26 cellular contexts compared by ENCODE assay signal in genomic region chr19:37055330-37055729, GRCh38.
"Had no signal": no experiment of that assay in that cellular context is flagged by ENCODE, and none has a peak within 500 bp of the region (broad histone marks: within the 10 kb centered on the region; RNA-seq: fewer than 3 reads in every experiment).

No MANE protein-coding gene starts in this region.

- H3K4me3 ChIP-seq: stomach, suprapubic skin, thoracic aorta, thyroid gland, tibial artery, tibial nerve, transverse colon, upper lobe of left lung, upper lobe of right lung, uterus, vagina had no signal

- ATAC-seq: stimulated activated effector memory CD8-positive, alpha-beta T cell treated with anti-CD3 and anti-CD28 coated beads, Interleukin-12 subunit alpha, Interleukin-12 subunit beta, amount 100 ng/mL, for 72 hours; stimulated activated memory B cell treated with anti-CD40 and anti-IgM and Interleukin-4, amounts not matched to agents 10 μg/mL and 1 μg/mL and 100 μg/mL, for 72 hours; stimulated activated naive B cell treated with anti-CD40 and anti-IgM and Interleukin-4, amounts not matched to agents 10 μg/mL and 1 μg/mL and 100 μg/mL, for 72 hours; stimulated activated naive CD8-positive, alpha-beta T cell treated with anti-CD3 and anti-CD28 coated beads, Interleukin-15, amount 100 ng/mL, for 72 hours; stimulated activated naive CD8-positive, alpha-beta T cell treated with anti-CD3 and anti-CD28 coated beads, Interleukin-15, Interleukin-2, amounts not matched to agents 100 U/mL and 50 U/mL, for 24 hours; upper lobe of right lung had no signal

- H3K36me3 ChIP-seq: suprapubic skin, thoracic aorta, thyroid gland, tibial nerve, transverse colon, upper lobe of left lung, upper lobe of right lung, uterus, vagina had no signal

- H3K27ac ChIP-seq: stomach, suprapubic skin, testis, thoracic aorta, thyroid gland, tibial artery, tibial nerve, transverse colon, upper lobe of left lung, upper lobe of right lung, uterus, vagina had no signal

- H3K27me3 ChIP-seq: stomach, suprapubic skin, testis, thyroid gland, tibial artery, tibial nerve, transverse colon, upper lobe of left lung, upper lobe of right lung, uterus, vagina had no signal

- DNase-seq: stimulated activated CD4-positive, alpha-beta T cell treated with anti-CD3 and anti-CD28 coated beads, Interleukin-2, amount 100 ng/mL, for 24 hours; stimulated activated CD4-positive, alpha-beta T cell treated with anti-CD3 and anti-CD28 coated beads, Interleukin-2, amount 100 ng/mL, for 48 hours; stimulated activated CD4-positive, alpha-beta T cell treated with anti-CD3 and anti-CD28 coated beads, Interleukin-4, amount 100 ng/mL, for 1 hour; stimulated activated CD4-positive, alpha-beta T cell treated with anti-CD3 and anti-CD28 coated beads, Interleukin-4, amount 100 ng/mL, for 24 hours; stimulated activated CD4-positive, alpha-beta T cell treated with anti-CD3 and anti-CD28 coated beads, Interleukin-4, amount 100 ng/mL, for 4 hours; stimulated activated CD8-positive, alpha-beta memory T cell treated with anti-CD3 and anti-CD28 coated beads, Interleukin-4, amount 100 ng/mL, for 48 hours; stimulated activated naive B cell treated with anti-CD40 and anti-IgM and Interleukin-4, amounts not matched to agents 10 μg/mL and 1 μg/mL and 100 μg/mL, for 72 hours; stimulated activated naive CD4-positive, alpha-beta T cell; stimulated activated naive CD4-positive, alpha-beta T cell treated with Interleukin-2 at 50 U/mL for 16 hours; stimulated activated naive CD8-positive, alpha-beta T cell treated with anti-CD3 and anti-CD28 coated beads, Interleukin-15, amount 100 ng/mL, for 72 hours; stimulated activated naive CD8-positive, alpha-beta T cell treated with anti-CD3 and anti-CD28 coated beads, Interleukin-15, Interleukin-2, amounts not matched to agents 100 U/mL and 50 U/mL, for 24 hours; stomach; substantia nigra; testis; thyroid gland; tibial artery; transverse colon; upper lobe of right lung; uterus had no signal

- H3K4me1 ChIP-seq: stomach, suprapubic skin, testis, thyroid gland, tibial artery, tibial nerve, transverse colon, upper lobe of left lung, upper lobe of right lung, uterus, vagina had no signal

- H3K9me3 ChIP-seq: testis, thyroid gland, upper lobe of right lung, vagina had no signal
